ENCODE assay signal across 28 cellular contexts in genomic region chr4:183304538-183304937, GRCh38. TPM values are rescaled to one million over a fixed set of nuclear protein-coding genes. Genes with fewer than 3 reads are reported as not detected.
A peak's percentile ranks its signal among the peaks of the same experiment; 100 is the strongest.
DNase-seq lines count a peak whose midpoint lies in the region; ATAC-seq and TF ChIP-seq lines count a peak whose summit lies in the region.
"Had no signal": no experiment of that assay in that cellular context is flagged by ENCODE, and none has a peak within 500 bp of the region (broad histone marks: within the 10 kb centered on the region; RNA-seq: fewer than 3 reads in every experiment).

No MANE protein-coding gene starts in this region.

- no peak for TF ChIP-seq POLR2A in gastroesophageal sphincter (IDR thresholded peaks at IDR 0.05)

- H3K4me1 ChIP-seq in gastroesophageal sphincter: peaks cover 0 to 10% (median 0%) of the 10 kb centered on the region in 3 donors
- H3K4me1 ChIP-seq: Caco-2, HAP-1, SJSA1 had no signal

- no peak overlapping the region for H3K27ac ChIP-seq in gastroesophageal sphincter
- H3K27ac ChIP-seq: BLaER1 treated with 17β-estradiol and CSF1 and Interleukin-3, amounts not matched to agents 10 nM and 100 nM; SJSA1 had no signal

- ATAC-seq in GM18498 (IDR thresholded peaks at IDR 0.05; ENCODE audit: unreplicated experiment) (peak; percentile 24), GM19324 (IDR thresholded peaks at IDR 0.05; ENCODE audit: low FRiP score, unreplicated experiment) (peak; percentile 37), GM21786 (IDR thresholded peaks at IDR 0.05; ENCODE audit: unreplicated experiment) (peak; percentile 37), HG03280 (IDR thresholded peaks at IDR 0.05; ENCODE audit: unreplicated experiment) (peak; percentile 26), gastroesophageal sphincter (no peak), HG02623 (IDR thresholded peaks at IDR 0.05; ENCODE audit: unreplicated experiment) (no peak)
- ATAC-seq in activated T-cell treated with anti-CD3 and anti-CD28 coated beads, Interleukin-2, amount 50 U/mL, for 4 hours: no peak
- ATAC-seq: GM23338, Right ventricle myocardium inferior had no signal

- 92 to 100% methylated on average over 2 of the region's 2 CpGs for WGBS in gastroesophageal sphincter (ENCODE audit: low coverage in 1 of 2), 2 donors

- no peak for TF ChIP-seq CTCF in gastroesophageal sphincter (IDR thresholded peaks at IDR 0.05)

- H3K4me3 ChIP-seq in gastroesophageal sphincter: no peak overlapping the region
- H3K4me3 ChIP-seq: BLaER1 treated with 17β-estradiol and CSF1 and Interleukin-3, amounts not matched to agents 10 nM and 100 nM; GM23338; HAP-1; SJSA1 had no signal

- H3K27me3 ChIP-seq in gastroesophageal sphincter: no peaks in the 10 kb centered on the region
- H3K27me3 ChIP-seq: BLaER1 treated with 17β-estradiol and CSF1 and Interleukin-3, amounts not matched to agents 10 nM and 100 nM; SJSA1 had no signal

- no peaks in the 10 kb centered on the region for H3K36me3 Mint-ChIP-seq in activated T-cell treated with anti-CD3 and anti-CD28 coated beads, Interleukin-2, amount 50 U/mL, for 4 hours (ENCODE audit: insufficient read depth)
- H3K36me3 Mint-ChIP-seq: CD4-positive, alpha-beta memory T cell had no signal

- no peaks in the 10 kb centered on the region for H3K9me3 Mint-ChIP-seq in activated T-cell treated with anti-CD3 and anti-CD28 coated beads, Interleukin-2, amount 50 U/mL, for 4 hours
- H3K9me3 Mint-ChIP-seq: GM23338 had no signal

- TF ChIP-seq EP300 in gastroesophageal sphincter (IDR thresholded peaks at IDR 0.05): no peak

- DNase-seq in activated CD4-positive, alpha-beta T cell treated with anti-CD3 and anti-CD28 coated beads for 4 hours: no peak
- no peak for DNase-seq in activated T-cell treated with anti-CD3 and anti-CD28 coated beads, Interleukin-2, amount 50 U/mL, for 4 hours
- DNase-seq: 8988T; Caco-2; CD4-positive, alpha-beta memory T cell; DMS 273 treated with DMSO at 0.1 percent for 48 hours; DMS79 treated with DMSO at 0.1 percent for 48 hours; Kasumi-1; NCI-H1694; NCI-H2081; NCI-H2171; NCI-H345; NCI-H524 treated with DMSO at 0.1 percent for 48 hours; NCI-H82; OCI-M1; T-helper 1 cell had no signal

- H3K9me3 ChIP-seq in gastroesophageal sphincter: no peaks in the 10 kb centered on the region
- H3K9me3 ChIP-seq: BLaER1 treated with 17β-estradiol and CSF1 and Interleukin-3, amounts not matched to agents 10 nM and 100 nM; Caco-2; HAP-1; SJSA1 had no signal

- no peaks in the 10 kb centered on the region for H3K27me3 Mint-ChIP-seq in activated T-cell treated with anti-CD3 and anti-CD28 coated beads, Interleukin-2, amount 50 U/mL, for 4 hours (ENCODE audit: low read depth)
- H3K27me3 Mint-ChIP-seq: CD4-positive, alpha-beta memory T cell had no signal

- H3K4me1 Mint-ChIP-seq in activated T-cell treated with anti-CD3 and anti-CD28 coated beads, Interleukin-2, amount 50 U/mL, for 4 hours (ENCODE audit: low read depth): peaks cover under 1% of the 10 kb centered on the region
- H3K4me1 Mint-ChIP-seq: GM23338 had no signal

- no peak overlapping the region for H3K4me3 Mint-ChIP-seq in activated T-cell treated with anti-CD3 and anti-CD28 coated beads, Interleukin-2, amount 50 U/mL, for 4 hours
- H3K4me3 Mint-ChIP-seq: CD4-positive, alpha-beta memory T cell; GM23338 had no signal

- peaks cover 0 to 19% of the 10 kb centered on the region in 2 donors for H3K36me3 ChIP-seq in gastroesophageal sphincter
- H3K36me3 ChIP-seq: HAP-1 had no signal

RNA-seq across cellular contexts. Expression of gene CLDN22, which starts 15.5 kb away (rescaled TPM):
- total RNA-seq in gastroesophageal sphincter: 1 to 10 TPM in 1 of 4 donors, not detected in 3; 1.4 TPM
- not detected for total RNA-seq in activated T-cell treated with anti-CD3 and anti-CD28 coated beads, Interleukin-2, amount 50 U/mL, for 4 hours
- total RNA-seq: Caco-2; CD4-positive, alpha-beta memory T cell; GM23338; MCF 10A; Right ventricle myocardium inferior; SJSA1 had no signal

RNA-seq across cellular contexts. Expression of gene CLDN24, which starts 17.7 kb away (rescaled TPM):
- not detected for total RNA-seq in gastroesophageal sphincter
- not detected for total RNA-seq in activated T-cell treated with anti-CD3 and anti-CD28 coated beads, Interleukin-2, amount 50 U/mL, for 4 hours
- total RNA-seq: Caco-2; CD4-positive, alpha-beta memory T cell; GM23338; MCF 10A; Right ventricle myocardium inferior; SJSA1 had no signal

Comparison
In these comparisons a context has a peak if more than half of its experiments do, and no peak if none do; other contexts are left out.
1. ATAC-seq: peak in GM18498 (single experiment), GM19324 (single experiment), GM21786 (single experiment) and HG03280 (single experiment); none in gastroesophageal sphincter (single experiment), activated T-cell treated with anti-CD3 and anti-CD28 coated beads, Interleukin-2, amount 50 U/mL, for 4 hours (0 of 2) and HG02623 (single experiment).